In genomic region chr14:99094901-99095300, GRCh38 we compare ENCODE assay signal across 1 cellular context.
TF ChIP-seq lines count a peak whose summit lies in the region.

No MANE protein-coding gene starts in this region.

TF ChIP-seq in GM23338, 12 proteins besides CTCF, POLR2A, EP300 and RAD21 (continued from another document):
- TF ChIP-seq ZNF462 (CRISPR knock-in tag; IDR thresholded peaks at IDR 0.05) = no peak
- TF ChIP-seq ZNF331 (CRISPR knock-in tag; IDR thresholded peaks at IDR 0.05; ENCODE audit: low read depth) = no peak
- TF ChIP-seq EZH2 (IDR thresholded peaks at IDR 0.05; ENCODE audit: low read depth, unreplicated experiment) = no peak
- TF ChIP-seq ZNF114 (CRISPR knock-in tag; IDR thresholded peaks at IDR 0.05) = no peak
